Comparison of ENCODE assay signal across 9 cellular contexts in genomic region chr21:31347435-31348032, GRCh38.
DNase-seq lines count a peak whose midpoint lies in the region; TF ChIP-seq lines count a peak whose summit lies in the region.
"Had no signal": no experiment of that assay in that cellular context is flagged by ENCODE, and none has a peak within 500 bp of the region (broad histone marks: within the 10 kb centered on the region; RNA-seq: fewer than 3 reads in every experiment).

No MANE protein-coding gene starts in this region.

- H3K27ac ChIP-seq in 22Rv1 (no peak overlapping the region), RWPE1 (no peak overlapping the region)
- H3K27ac ChIP-seq: SJCRH30 had no signal

- POLR2A ChIA-PET in RWPE1 (lab: Yijun Ruan, JAX; ENCODE audit: low non-redundant PET), result no interaction called here

- TF ChIP-seq CTCF in 22Rv1 (IDR thresholded peaks at IDR 0.05), result peak; percentile 73
- TF ChIP-seq CTCF in GM12873 (IDR thresholded peaks at IDR 0.05; ENCODE audit: insufficient read depth, low read depth, low read length, missing control alignments), result peak; percentile 19
- TF ChIP-seq CTCF in RWPE1 (conservative IDR thresholded peaks at IDR 0.05; ENCODE audit: low read depth), result peak; percentile 78

- CTCF ChIA-PET in RWPE1 (lab: Yijun Ruan, JAX), result interaction anchor here (0.6 to 0.8 kb wide), 2 partner anchors 11 to 65 kb away, joined by 3 to 5 read pairs; no protein-coding TSS in a partner anchor

- peak; percentile 51 for DNase-seq in RWPE1 (ENCODE audit: low spot score)
- DNase-seq in foreskin melanocyte, result peak; percentile 42
- no peak for DNase-seq in effector CD4-positive, alpha-beta T cell
- no peak for DNase-seq in NCI-H1048 (lab: John Stamatoyannopoulos, UW)
- no peak for DNase-seq in stimulated activated CD4-positive, alpha-beta T cell treated with anti-CD3 and anti-CD28 coated beads, Interleukin-2, amount 100 ng/mL, for 48 hours
- DNase-seq in GM19238 (ENCODE audit: insufficient read length, low spot score), result no peak

Comparison
In these comparisons a context has a peak if more than half of its experiments do, and no peak if none do; other contexts are left out.
1. CTCF ChIP-seq: peak in every context shown above with its lines; median percentile 78 in RWPE1; 73 in 22Rv1; 19 in GM12873.
2. DNase-seq: peak in RWPE1 (single experiment) and foreskin melanocyte (single experiment); none in effector CD4-positive, alpha-beta T cell (single experiment), NCI-H1048 (single experiment), stimulated activated CD4-positive, alpha-beta T cell treated with anti-CD3 and anti-CD28 coated beads, Interleukin-2, amount 100 ng/mL, for 48 hours (0 of 2) and GM19238 (single experiment).